In genomic region chr14:36091096-36091495, GRCh38 we compare ENCODE assay signal across 1 cellular context.
TF ChIP-seq lines count a peak whose summit lies in the region.

No MANE protein-coding gene starts in this region.

TF ChIP-seq in HepG2, 621 proteins besides CTCF, POLR2A, EP300 and RAD21 (continued from another document and continues in another):
- TF ChIP-seq CCAR2 (optimal IDR thresholded peaks at IDR 0.05; ENCODE audit: low read depth, low read length) (no peak), POLR2AphosphoS2 (IDR thresholded peaks at IDR 0.05; ENCODE audit: low read depth, low read length) (no peak), ZNF503 (CRISPR knock-in tag; IDR thresholded peaks at IDR 0.05) (no peak), ZFP90 (CRISPR knock-in tag; IDR thresholded peaks at IDR 0.05; ENCODE audit: borderline replicate concordance) (no peak), SCMH1 (CRISPR knock-in tag; IDR thresholded peaks at IDR 0.05; ENCODE audit: borderline replicate concordance) (no peak), SKIL (CRISPR knock-in tag; IDR thresholded peaks at IDR 0.05; ENCODE audit: borderline replicate concordance) (peak; percentile 12; the same call in 1 of the 2 replicates), ZNF543 (CRISPR knock-in tag; IDR thresholded peaks at IDR 0.05) (no peak), ZNF44 (CRISPR knock-in tag; IDR thresholded peaks at IDR 0.05) (peak; percentile 68), THAP9 (CRISPR knock-in tag; IDR thresholded peaks at IDR 0.05; ENCODE audit: borderline replicate concordance) (no peak), PHF5A (CRISPR knock-in tag; IDR thresholded peaks at IDR 0.05; ENCODE audit: low read depth, unreplicated experiment) (no peak), ZSCAN22 (CRISPR knock-in tag; IDR thresholded peaks at IDR 0.05) (peak; percentile 93), RFX1 (IDR thresholded peaks at IDR 0.05) (no peak), ELF4 (CRISPR knock-in tag; IDR thresholded peaks at IDR 0.05; ENCODE audit: borderline replicate concordance) (no peak), MXD4 (CRISPR knock-in tag; IDR thresholded peaks at IDR 0.05) (peak; percentile 64; the same call in 1 of the 2 replicates), CBFB (CRISPR knock-in tag; IDR thresholded peaks at IDR 0.05) (no peak), KLF11 (CRISPR knock-in tag; IDR thresholded peaks at IDR 0.05) (peak; percentile 61; the same call in 1 of the 2 replicates), IRF9 (CRISPR knock-in tag; IDR thresholded peaks at IDR 0.05; ENCODE audit: borderline replicate concordance) (no peak; the same call in 1 of the 2 replicates), ZNF101 (CRISPR knock-in tag; IDR thresholded peaks at IDR 0.05; ENCODE audit: borderline replicate concordance, low read depth) (no peak), ZNF362 (CRISPR knock-in tag; IDR thresholded peaks at IDR 0.05; ENCODE audit: borderline replicate concordance) (no peak), SAP130 (CRISPR knock-in tag; IDR thresholded peaks at IDR 0.05; ENCODE audit: low read depth) (peak; percentile 86), ZNF547 (CRISPR knock-in tag; IDR thresholded peaks at IDR 0.05) (no peak), ZNF761 (CRISPR knock-in tag; conservative IDR thresholded peaks at IDR 0.05) (no peak), PHF21A (CRISPR knock-in tag; IDR thresholded peaks at IDR 0.05) (0 out of 2 replicates have a peak, but pooled peaks have one; percentile 13), MTF2 (CRISPR knock-in tag; IDR thresholded peaks at IDR 0.05; ENCODE audit: borderline replicate concordance) (no peak), TRAFD1 (CRISPR knock-in tag; IDR thresholded peaks at IDR 0.05; ENCODE audit: borderline replicate concordance) (no peak), ZNF777 (CRISPR knock-in tag; IDR thresholded peaks at IDR 0.05) (no peak), MZF1 (CRISPR knock-in tag; IDR thresholded peaks at IDR 0.05; ENCODE audit: borderline replicate concordance) (no peak), TFAP4 (IDR thresholded peaks at IDR 0.05; ENCODE audit: borderline replicate concordance, low read depth) (peak; percentile 67; the same call in 1 of the 2 replicates), AHDC1 (CRISPR knock-in tag; IDR thresholded peaks at IDR 0.05; ENCODE audit: borderline replicate concordance) (peak; percentile 87; the same call in 1 of the 2 replicates), NFATC3 (CRISPR knock-in tag; IDR thresholded peaks at IDR 0.05) (no peak), BCL6 (CRISPR knock-in tag; IDR thresholded peaks at IDR 0.05) (no peak), ZNF431 (CRISPR knock-in tag; IDR thresholded peaks at IDR 0.05; ENCODE audit: borderline replicate concordance, low read depth) (no peak; the same call in 1 of the 2 replicates), MYNN (CRISPR knock-in tag; IDR thresholded peaks at IDR 0.05; ENCODE audit: low read depth) (0 out of 2 replicates have a peak, but pooled peaks have one; percentile 57), GPN1 (CRISPR knock-in tag; IDR thresholded peaks at IDR 0.05; ENCODE audit: borderline replicate concordance) (no peak), ZFX (CRISPR knock-in tag; IDR thresholded peaks at IDR 0.05; ENCODE audit: low read depth) (peak; percentile 33; the same call in 1 of the 2 replicates), ZNF124 (CRISPR knock-in tag; IDR thresholded peaks at IDR 0.05) (no peak), U2AF2 (IDR thresholded peaks at IDR 0.05; ENCODE audit: low read depth, low read length) (no peak), BCLAF1 (IDR thresholded peaks at IDR 0.05) (no peak), ZNF576 (CRISPR knock-in tag; IDR thresholded peaks at IDR 0.05) (no peak)
